ENCODE assay signal across 13 cellular contexts in the genomic region with DNA sequence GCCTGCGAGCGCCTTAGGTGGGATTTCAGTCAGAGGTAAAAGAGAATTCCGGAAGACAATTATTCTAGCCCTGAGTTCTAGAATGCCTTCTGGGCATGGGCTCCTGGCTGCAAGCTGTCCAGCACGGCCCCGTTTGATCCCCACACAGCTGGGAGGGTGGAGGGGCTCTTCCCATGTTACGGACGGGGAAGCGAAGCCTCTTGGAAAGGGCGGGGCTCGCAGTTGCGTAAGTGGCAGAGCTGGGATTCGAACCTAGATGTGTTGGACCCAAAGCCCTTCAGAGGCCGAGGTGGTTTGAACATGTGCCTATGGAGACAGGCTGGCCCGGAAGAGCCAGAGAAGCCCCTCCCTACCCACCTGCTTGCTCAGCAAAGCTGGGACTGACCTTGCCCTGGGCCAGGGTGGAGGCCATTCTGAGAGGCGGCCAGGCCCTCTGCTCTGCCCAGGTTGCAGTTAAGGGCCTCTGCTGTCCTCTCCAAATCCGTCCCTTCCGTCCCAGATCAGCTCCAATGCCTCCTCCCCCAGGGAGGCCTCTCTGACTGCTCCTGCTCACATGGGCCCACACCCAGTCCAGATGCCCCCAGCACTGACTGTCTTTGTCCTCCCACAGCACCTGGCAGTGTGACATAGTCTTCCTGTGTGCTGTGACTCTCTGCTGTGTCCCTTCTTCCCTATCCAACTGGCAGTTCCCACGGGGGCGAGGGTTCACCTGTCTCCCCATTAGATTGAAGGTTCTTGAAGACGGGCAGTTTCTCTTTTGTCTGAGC. TPM values are rescaled to one million over a fixed set of nuclear protein-coding genes. Genes with fewer than 3 reads are reported as not detected.
DNase-seq lines count a peak whose midpoint lies in the region; ATAC-seq, FAIRE-seq and TF ChIP-seq lines count a peak whose summit lies in the region.
"Had no signal": no experiment of that assay in that cellular context is flagged by ENCODE, and none has a peak within 500 bp of the region (broad histone marks: within the 10 kb centered on the region; RNA-seq: fewer than 3 reads in every experiment).

No MANE protein-coding gene starts in this region.

- TF ChIP-seq POLR2A in A549 (IDR thresholded peaks at IDR 0.05; ENCODE audit: low read length) (no peak), adrenal gland (IDR thresholded peaks at IDR 0.05) (no peak)

- ATAC-seq in A549 (no peak), right cardiac atrium (peak in 1 of 2 donors; percentile 0), psoas muscle (peak; percentile 20 to 41 (median 29)), HG02885 (IDR thresholded peaks at IDR 0.05; ENCODE audit: poor library complexity, unreplicated experiment) (no peak)
- ATAC-seq: activated CD4-positive, alpha-beta T cell treated with anti-CD3 and anti-CD28 coated beads for 36 hours; T-cell had no signal

- no peak overlapping the region for H3K27ac ChIP-seq in A549
- peak overlapping the region in 4 of 5 donors; percentile 84 to 97 (median 94) for H3K27ac ChIP-seq in adrenal gland
- peak overlapping the region; percentile 99 for H3K27ac ChIP-seq in right cardiac atrium (ENCODE audit: low read length)
- H3K27ac ChIP-seq in psoas muscle = peak overlapping the region; percentile 100
- H3K27ac ChIP-seq: KMS-11 had no signal

- TF ChIP-seq RAD21 in A549 (conservative IDR thresholded peaks at IDR 0.05 in 1 of 2, IDR thresholded peaks at IDR 0.05 in 1 of 2) = no peak

- no peak overlapping the region for H3K4me3 ChIP-seq in A549
- no peak overlapping the region for H3K4me3 ChIP-seq in adrenal gland
- H3K4me3 ChIP-seq in right cardiac atrium (ENCODE audit: low read length) = peak overlapping the region; percentile 11
- peak overlapping the region; percentile 84 for H3K4me3 ChIP-seq in psoas muscle

- DNase-seq in A549 (ENCODE audit: low read depth in 1 of 2, low spot score in 1 of 2) = no peak
- DNase-seq in adrenal gland = no peak
- peak in 1 of 3 donors; percentile 56 for DNase-seq in right cardiac atrium
- DNase-seq in psoas muscle = peak; percentile 63 to 86
- no peak for DNase-seq in dermis blood vessel endothelial cell
- DNase-seq in activated T-cell treated with anti-CD3 and anti-CD28 coated beads for 4 hours = no peak
- DNase-seq in globus pallidus (ENCODE audit: low spot score) = no peak
- DNase-seq: activated CD4-positive, alpha-beta T cell treated with anti-CD3 and anti-CD28 coated beads for 36 hours; NCI-H187 treated with DMSO at 0.1 percent for 48 hours; T-cell had no signal

- intact Hi-C loops in adrenal gland (cut with DNase I) (loop anchor here in 1 of 2 donors (10.0 kb wide), 1 partner anchor 166 kb away; no protein-coding TSS in a partner anchor), right cardiac atrium (cut with DNase I) (no loop called here), psoas muscle (cut with DNase I) (no loop called here)

- CTCF ChIA-PET in A549 (lab: Yijun Ruan, JAX) = interaction anchor here (1.1 to 2.4 kb wide), 6 partner anchors 9 to 55 kb away, joined by 3 to 12 read pairs (median 6); a partner anchor contains a TSS

- 86% methylated on average over 10 of the region's 20 CpGs for WGBS in A549 (ENCODE audit: missing lambda C conversion rate)
- WGBS in adrenal gland, 4 donors = 69 to 74% (median 71%) methylated on average over 10 to 20 of the region's 20 CpGs
- 56% methylated on average over 20 of the region's 20 CpGs for WGBS in right cardiac atrium
- WGBS in psoas muscle, 3 donors = 30 to 38% (median 30%) methylated on average over 20 of the region's 20 CpGs

- H3K4me2 ChIP-seq in A549 = no peak overlapping the region
- H3K4me2 ChIP-seq: KMS-11 had no signal

- no peak for FAIRE-seq in A549 (lab: Jason Lieb, UNC)

- TF ChIP-seq CTCF in A549 (IDR thresholded peaks at IDR 0.05) (no peak), adrenal gland (IDR thresholded peaks at IDR 0.05) (no peak), psoas muscle (IDR thresholded peaks at IDR 0.05) (no peak)

- TF ChIP-seq EP300 in A549 (IDR thresholded peaks at IDR 0.05) = no peak

- POLR2A ChIA-PET in A549 (lab: Yijun Ruan, JAX) = no interaction called here

- peaks cover 9% of the 10 kb centered on the region; the same call in 2 of the 3 replicates for H3K4me1 ChIP-seq in A549
- peaks cover 74 to 78% of the 10 kb centered on the region in 2 donors for H3K4me1 ChIP-seq in adrenal gland (replicated peaks in 1 of 2)
- H3K4me1 ChIP-seq in right cardiac atrium (ENCODE audit: control insufficient read depth, insufficient read depth, low read length) = no peaks in the 10 kb centered on the region
- peaks cover 46% of the 10 kb centered on the region for H3K4me1 ChIP-seq in psoas muscle

- H3K9me3 ChIP-seq in A549 (no peaks in the 10 kb centered on the region), adrenal gland (replicated peaks in 1 of 3) (no peaks in the 10 kb centered on the region), right cardiac atrium (ENCODE audit: control insufficient read depth, low read length) (no peaks in the 10 kb centered on the region), psoas muscle (no peaks in the 10 kb centered on the region)

- H3K36me3 ChIP-seq in adrenal gland (replicated peaks in 1 of 2) (no peaks in the 10 kb centered on the region), psoas muscle (ENCODE audit: insufficient read depth in 1 of 2, low read depth in 1 of 2) (no peaks in the 10 kb centered on the region)

- H3K27me3 ChIP-seq in adrenal gland (no peaks in the 10 kb centered on the region), right cardiac atrium (ENCODE audit: control insufficient read depth, insufficient read depth) (no peaks in the 10 kb centered on the region), psoas muscle (ENCODE audit: insufficient read depth in 3 of 3, low read length in 2 of 3) (no peaks in the 10 kb centered on the region)

RNA-seq across cellular contexts. Expression of a gene that starts 1.1 kb away (rescaled TPM):
- polyA plus RNA-seq in A549 (2011; rRNA removed) (not detected in 2 replicates), A549 (2017; fragmentation: RNase III; extraction: RNeasy Plus Mini Kit Qiagen cat#74134 plus additional on column Dnase treatment) (not detected in 3 replicates), adrenal gland (100 to 1,000 TPM in 1 of 3 donors, 10 to 100 TPM in 2; 52.7 to 488 (median 90.1) TPM), right cardiac atrium (3,985 TPM), psoas muscle (1,000 to 10,000 TPM; 1,867 to 2,156 (median 2,058) TPM)
- polyA plus RNA-seq in A549 (2012; cell fraction: cytosol; rRNA removed) = not detected in 2 replicates
- not detected in 2 replicates for polyA plus RNA-seq in A549 (2012; cell fraction: nucleus; rRNA removed)
- polyA minus RNA-seq in A549 (2011; rRNA and poly(A)+ RNA removed) = not detected in 2 replicates
- total RNA-seq in adrenal gland (100 to 1,000 TPM in 4 of 8 donors, 10 to 100 TPM in 4; 13.4 to 633 (median 92.8) TPM), right cardiac atrium (1,000 to 10,000 TPM; 2,213 to 3,018 (median 2,419) TPM), psoas muscle (1,000 to 10,000 TPM; 1,183 to 3,738 (median 2,852) TPM), dermis blood vessel endothelial cell (not detected in 2 replicates)
- total RNA-seq: activated CD4-positive, alpha-beta T cell treated with anti-CD3 and anti-CD28 coated beads for 36 hours; pulmonary artery endothelial cell had no signal

RNA-seq across cellular contexts. Expression of a gene that starts 2.9 kb away (rescaled TPM):
- polyA plus RNA-seq in A549 (2011; rRNA removed) (not detected in 2 replicates), A549 (2017; fragmentation: RNase III; extraction: RNeasy Plus Mini Kit Qiagen cat#74134 plus additional on column Dnase treatment) (0.05 to 0.07 TPM (median 0.06 TPM) in 3 replicates), adrenal gland (10 to 100 TPM in 1 of 3 donors, 1 to 10 TPM in 2; 1.5 to 52.5 (median 8.2) TPM), right cardiac atrium (0.52 TPM), psoas muscle (1 to 10 TPM in 1 of 3 donors, under 1 TPM in 2; 0.30 to 1.2 (median 0.63) TPM)
- polyA plus RNA-seq in A549 (2012; cell fraction: cytosol; rRNA removed) = 0.01 TPM in 1 of 2 replicates, not detected in the other
- 0.12 and 0.26 TPM in 2 replicates for polyA plus RNA-seq in A549 (2012; cell fraction: nucleus; rRNA removed)
- not detected in 2 replicates for polyA minus RNA-seq in A549 (2011; rRNA and poly(A)+ RNA removed)
- total RNA-seq in adrenal gland (1 to 10 TPM in 5 of 8 donors, under 1 TPM in 3; 0.18 to 4.9 (median 1.7) TPM), right cardiac atrium (under 1 TPM; 0.31 to 0.93 (median 0.64) TPM), psoas muscle (1 to 10 TPM in 3 of 4 donors, under 1 TPM in 1; 0.84 to 2.2 (median 1.4) TPM), dermis blood vessel endothelial cell (not detected in 2 replicates)
- total RNA-seq: activated CD4-positive, alpha-beta T cell treated with anti-CD3 and anti-CD28 coated beads for 36 hours; pulmonary artery endothelial cell; T-cell had no signal

RNA-seq across cellular contexts. Expression of a gene that starts 14.9 kb away (rescaled TPM):
- polyA plus RNA-seq in A549 (2011; rRNA removed) = not detected in 2 replicates
- not detected in 2 replicates for polyA plus RNA-seq in A549 (2012; cell fraction: cytosol; rRNA removed)
- polyA plus RNA-seq in A549 (2012; cell fraction: nucleus; rRNA removed) = 0.02 TPM in 1 of 2 replicates, not detected in the other
- 0.03 TPM in 1 of 3 replicates, not detected in the others for polyA plus RNA-seq in A549 (2017; fragmentation: RNase III; extraction: RNeasy Plus Mini Kit Qiagen cat#74134 plus additional on column Dnase treatment)
- polyA minus RNA-seq in A549 (2011; rRNA and poly(A)+ RNA removed) = not detected in 2 replicates
- not detected for total RNA-seq in adrenal gland
- not detected for polyA plus RNA-seq in adrenal gland
- total RNA-seq in right cardiac atrium = under 1 TPM in 3 of 4 donors, not detected in 1; 0.09 to 0.37 (median 0.14) TPM
- 0.77 TPM for polyA plus RNA-seq in right cardiac atrium
- under 1 TPM in 1 of 4 donors, not detected in 3; 0.06 TPM for total RNA-seq in psoas muscle
- under 1 TPM; 0.06 to 0.17 (median 0.09) TPM for polyA plus RNA-seq in psoas muscle
- 0.28 and 0.51 TPM in 2 replicates for total RNA-seq in dermis blood vessel endothelial cell
- total RNA-seq: activated CD4-positive, alpha-beta T cell treated with anti-CD3 and anti-CD28 coated beads for 36 hours; pulmonary artery endothelial cell; T-cell had no signal

RNA-seq across cellular contexts. Expression of a gene that starts 24.6 kb away (rescaled TPM):
- polyA plus RNA-seq in A549 (2011; rRNA removed) (0.11 and 0.14 TPM in 2 replicates), A549 (2017; fragmentation: RNase III; extraction: RNeasy Plus Mini Kit Qiagen cat#74134 plus additional on column Dnase treatment) (0.07 to 0.18 TPM (median 0.08 TPM) in 3 replicates), adrenal gland (1 to 10 TPM in 2 of 3 donors, under 1 TPM in 1; 0.88 to 4.4 (median 2.4) TPM), right cardiac atrium (3.4 TPM), psoas muscle (under 1 TPM in 2 of 3 donors, not detected in 1; 0.05 to 0.31 TPM)
- 0.04 and 0.07 TPM in 2 replicates for polyA plus RNA-seq in A549 (2012; cell fraction: cytosol; rRNA removed)
- polyA plus RNA-seq in A549 (2012; cell fraction: nucleus; rRNA removed) = 0.39 and 0.41 TPM in 2 replicates
- not detected in 2 replicates for polyA minus RNA-seq in A549 (2011; rRNA and poly(A)+ RNA removed)
- total RNA-seq in adrenal gland (1 to 10 TPM in 7 of 8 donors, under 1 TPM in 1; 0.69 to 9.9 (median 2.9) TPM), right cardiac atrium (1 to 10 TPM; 1.9 to 4.7 (median 4.1) TPM), psoas muscle (under 1 TPM in 1 of 4 donors, not detected in 3; 0.30 TPM), dermis blood vessel endothelial cell (0.34 TPM in 1 of 2 replicates, not detected in the other)
- total RNA-seq: activated CD4-positive, alpha-beta T cell treated with anti-CD3 and anti-CD28 coated beads for 36 hours; T-cell had no signal

RNA-seq across cellular contexts. Expression of a gene that starts 43.0 kb away (rescaled TPM):
- polyA plus RNA-seq in A549 (2011; rRNA removed) (13.8 and 14.9 TPM in 2 replicates), A549 (2017; fragmentation: RNase III; extraction: RNeasy Plus Mini Kit Qiagen cat#74134 plus additional on column Dnase treatment) (14.1 to 17.6 TPM (median 16.5 TPM) in 3 replicates), adrenal gland (100 to 1,000 TPM in 2 of 3 donors, 1 to 10 TPM in 1; 8.0 to 172 (median 114) TPM), right cardiac atrium (22.1 TPM), psoas muscle (10 to 100 TPM; 32.1 to 44.3 (median 34.2) TPM)
- 25.2 and 31.8 TPM in 2 replicates for polyA plus RNA-seq in A549 (2012; cell fraction: cytosol; rRNA removed)
- 90.2 and 116 TPM in 2 replicates for polyA plus RNA-seq in A549 (2012; cell fraction: nucleus; rRNA removed)
- 19.2 and 28.2 TPM in 2 replicates for polyA minus RNA-seq in A549 (2011; rRNA and poly(A)+ RNA removed)
- total RNA-seq in adrenal gland (10 to 100 TPM; 26.8 to 50.2 (median 33.7) TPM), right cardiac atrium (10 to 100 TPM; 22.8 to 27.0 (median 24.0) TPM), psoas muscle (10 to 100 TPM; 23.5 to 29.5 (median 26.2) TPM), dermis blood vessel endothelial cell (45.6 and 49.7 TPM in 2 replicates)

Comparison
In these comparisons a context has a peak if more than half of its experiments do, and no peak if none do; other contexts are left out.
1. ATAC-seq: peak in psoas muscle (4 of 4); none in A549 (0 of 2) and HG02885 (single experiment).
2. DNase-seq: peak in psoas muscle (2 of 2); none in A549 (0 of 2), adrenal gland (0 of 7), dermis blood vessel endothelial cell (single experiment), activated T-cell treated with anti-CD3 and anti-CD28 coated beads for 4 hours (single experiment) and globus pallidus (single experiment).
3. H3K27ac ChIP-seq: peak in adrenal gland (4 of 5), right cardiac atrium (single experiment) and psoas muscle (single experiment); none in A549 (0 of 2).
4. H3K4me3 ChIP-seq: peak in right cardiac atrium (single experiment) and psoas muscle (single experiment); none in A549 (single experiment) and adrenal gland (0 of 4).
5. RNA of a gene that starts 1.1 kb away (total RNA-seq): 1,183 to 3,738 TPM in psoas muscle, 2,213 to 3,018 TPM in right cardiac atrium and 13.4 to 633 TPM in adrenal gland; not detected in dermis blood vessel endothelial cell; every median in the first group is over 10 times any median in the second.